8 cellular contexts compared by ENCODE assay signal in the genomic region with DNA sequence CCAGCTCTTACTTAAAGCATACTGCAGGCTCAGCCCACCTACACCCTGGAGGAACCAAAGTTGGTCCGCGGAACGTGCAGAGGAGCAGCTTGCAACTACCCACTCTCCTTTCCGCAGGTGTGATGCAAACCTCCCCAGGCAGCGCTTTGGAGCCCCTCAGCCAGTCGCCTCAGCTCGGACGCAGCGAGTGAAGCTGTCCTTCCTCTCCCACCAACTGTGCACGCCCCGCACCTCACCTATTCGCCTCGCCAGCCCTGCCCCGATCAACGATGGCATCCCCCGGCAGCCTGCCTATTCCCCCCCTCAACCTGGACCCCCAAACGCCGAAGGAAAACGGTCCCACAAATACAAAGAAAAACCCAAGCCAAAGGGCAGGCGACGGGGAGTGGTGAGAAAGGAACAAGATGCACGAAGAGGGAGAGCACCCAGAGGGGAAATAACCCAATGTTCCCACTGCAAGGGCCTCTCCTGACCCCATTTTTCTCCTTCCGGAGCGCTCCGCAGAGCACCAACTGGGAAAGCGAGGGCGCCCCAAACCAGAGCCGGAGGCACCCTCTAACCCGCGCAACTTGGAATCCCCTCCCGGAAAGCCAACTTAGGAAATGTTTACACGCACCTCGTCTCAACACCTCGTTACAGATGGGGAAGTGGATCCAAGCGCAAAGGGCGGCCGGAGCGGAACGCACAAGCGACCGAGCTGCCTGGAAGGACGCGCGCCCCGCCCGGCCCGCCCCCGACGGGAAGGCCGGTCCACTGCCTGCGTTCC. TPM values are rescaled to one million over a fixed set of nuclear protein-coding genes. Genes with fewer than 3 reads are reported as not detected.
DNase-seq lines count a peak whose midpoint lies in the region; FAIRE-seq and TF ChIP-seq lines count a peak whose summit lies in the region.

No MANE protein-coding gene starts in this region.

- no peaks in the 10 kb centered on the region for H3K9me3 Mint-ChIP-seq in chondrocyte (ENCODE audit: low read depth)

- H3K36me3 Mint-ChIP-seq in chondrocyte (ENCODE audit: low read depth): peaks cover 5% of the 10 kb centered on the region

- H3K27ac ChIP-seq in layer of hippocampus (ENCODE audit: low read depth, low read length): peak overlapping the region; percentile 89

- no peaks in the 10 kb centered on the region for H3K27me3 ChIP-seq in layer of hippocampus (ENCODE audit: control insufficient read depth, insufficient read depth, low read length)

- no peak for TF ChIP-seq POLR2A in H54 (IDR thresholded peaks at IDR 0.05; ENCODE audit: low read depth, low read length)

- H3K4me1 Mint-ChIP-seq in chondrocyte (ENCODE audit: low read depth): peaks cover 34% of the 10 kb centered on the region

- H3K4me3 Mint-ChIP-seq in chondrocyte (ENCODE audit: unreplicated experiment): peak overlapping the region; percentile 96

- peak overlapping the region; percentile 86 for H3K27ac Mint-ChIP-seq in chondrocyte (ENCODE audit: unreplicated experiment)

- H3K4me3 ChIP-seq in GM12864 (ENCODE audit: low read depth, low read length) (peak overlapping the region; percentile 84), LNCaP clone FGC (ENCODE audit: low read depth, low read length) (peak overlapping the region; percentile 86)

- H3K27me3 Mint-ChIP-seq in chondrocyte (ENCODE audit: low read depth): no peaks in the 10 kb centered on the region

- DNase-seq in GM12864 (ENCODE audit: low read depth) (no peak), H54 (ENCODE audit: insufficient read length, low spot score) (peak; percentile 35), LNCaP clone FGC (ENCODE audit: low read depth) (no peak), chondrocyte (ENCODE audit: low spot score) (no peak), cerebellar nuclear complex (lab: John Stamatoyannopoulos, UW) (no peak)
- peak; percentile 26 for DNase-seq in activated CD4-positive, alpha-beta T cell treated with anti-CD3 and anti-CD28 coated beads for 1 hour
- DNase-seq in stimulated activated CD4-positive, alpha-beta T cell treated with anti-CD3 and anti-CD28 coated beads, Interleukin-2, amount 100 ng/mL, for 24 hours: peak; percentile 59

- FAIRE-seq in H54 (lab: Jason Lieb, UNC): no peak

- TF ChIP-seq CTCF in GM12864 (IDR thresholded peaks at IDR 0.05; ENCODE audit: low read depth, low read length, missing control alignments) (no peak), LNCaP clone FGC (IDR thresholded peaks at IDR 0.05; ENCODE audit: control insufficient read depth, extremely low read depth, insufficient read depth) (no peak), chondrocyte (IDR thresholded peaks at IDR 0.05) (no peak)

RNA-seq across cellular contexts. Expression of a gene that starts 0.7 kb away (rescaled TPM):
- 80.5 to 96.4 TPM (median 95.4 TPM) in 3 replicates for total RNA-seq in chondrocyte

RNA-seq across cellular contexts. Expression of a gene that starts 0.7 kb away (rescaled TPM):
- total RNA-seq in chondrocyte: 8.1 to 9.6 TPM (median 9.5 TPM) in 3 replicates

RNA-seq across cellular contexts. Expression of a gene that starts 17.5 kb away (rescaled TPM):
- 269 to 358 TPM (median 276 TPM) in 3 replicates for total RNA-seq in chondrocyte

Comparison
In these comparisons a context has a peak if more than half of its experiments do, and no peak if none do; other contexts are left out.
1. DNase-seq: peak in H54 (single experiment), activated CD4-positive, alpha-beta T cell treated with anti-CD3 and anti-CD28 coated beads for 1 hour (single experiment) and stimulated activated CD4-positive, alpha-beta T cell treated with anti-CD3 and anti-CD28 coated beads, Interleukin-2, amount 100 ng/mL, for 24 hours (2 of 2); none in GM12864 (single experiment), LNCaP clone FGC (single experiment), chondrocyte (single experiment) and cerebellar nuclear complex (0 of 2).